Comparison of ENCODE assay signal across 28 cellular contexts in the genomic region with DNA sequence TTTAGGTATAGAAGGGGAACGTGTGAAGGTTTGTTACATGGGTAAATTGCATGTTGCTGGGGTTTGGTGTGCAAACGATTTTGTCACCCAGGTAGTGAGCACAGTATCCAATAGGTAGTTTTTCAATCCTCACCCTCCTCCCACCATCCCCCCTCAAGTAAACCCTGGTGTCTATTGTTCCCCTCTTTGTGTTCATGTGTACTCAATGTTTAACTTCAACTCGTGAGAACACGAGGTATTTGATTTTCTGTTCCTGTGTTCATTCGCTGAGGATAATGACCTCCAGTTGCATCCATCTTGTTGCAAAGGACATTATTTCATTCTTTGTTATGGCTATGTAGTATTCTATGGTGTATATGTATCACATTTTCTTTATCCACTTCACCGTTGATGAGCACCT.
DNase-seq lines count a peak whose midpoint lies in the region; ATAC-seq lines count a peak whose summit lies in the region.
"Had no signal": no experiment of that assay in that cellular context is flagged by ENCODE, and none has a peak within 500 bp of the region (broad histone marks: within the 10 kb centered on the region; RNA-seq: fewer than 3 reads in every experiment).

No MANE protein-coding gene starts in this region.

- DNase-seq in COLO668 (lab: John Stamatoyannopoulos, UW; ENCODE audit: unreplicated experiment) = peak; percentile 1
- peak; percentile 38 for DNase-seq in NCI-H774 (lab: John Stamatoyannopoulos, UW)
- DNase-seq in CD1c-positive myeloid dendritic cell (ENCODE audit: extremely low spot score) = no peak
- DNase-seq in NCI-H187 treated with DMSO at 0.1 percent for 48 hours (lab: John Stamatoyannopoulos, UW) = no peak
- DNase-seq in hippocampal formation (lab: John Stamatoyannopoulos, UW) = no peak
- DNase-seq in NCI-H1436 (lab: John Stamatoyannopoulos, UW) = no peak
- DNase-seq: activated CD4-positive, alpha-beta T cell treated with anti-CD3 and anti-CD28 coated beads for 48 hours; activated gamma-delta T cell treated with Interleukin-2 at 50 U/mL for 16 hours; activated T-cell treated with anti-CD3 and anti-CD28 coated beads, Interleukin-2, amount 50 U/mL, for 48 hours; CD8-positive, alpha-beta T cell; colonic mucosa; DMS153; effector CD8-positive, alpha-beta T cell; HCEC 1CT; left colon; MG63; naive thymus-derived CD8-positive, alpha-beta T cell; NCI-H1105; NCI-H2081 treated with DMSO at 0.1 percent for 48 hours; NCI-H2227 treated with DMSO at 0.1 percent for 48 hours; psoas muscle; RPMI8226; SJCRH30; stimulated activated CD4-positive, alpha-beta T cell treated with anti-CD3 and anti-CD28 coated beads, Interleukin-4, amount 100 ng/mL, for 1 hour; thyroid gland; WERI-Rb-1 had no signal

- ATAC-seq in GM19025 (IDR thresholded peaks at IDR 0.05; ENCODE audit: low read depth, unreplicated experiment) (peak; percentile 11), HG02798 (IDR thresholded peaks at IDR 0.05; ENCODE audit: poor library complexity, unreplicated experiment) (peak; percentile 8)
- ATAC-seq: CD8-positive, alpha-beta T cell; left colon; naive thymus-derived CD8-positive, alpha-beta T cell; psoas muscle had no signal

Comparison
In these comparisons a context has a peak if more than half of its experiments do, and no peak if none do; other contexts are left out.
1. DNase-seq: peak in COLO668 (single experiment) and NCI-H774 (single experiment); none in CD1c-positive myeloid dendritic cell (single experiment), NCI-H187 treated with DMSO at 0.1 percent for 48 hours (single experiment), hippocampal formation (0 of 2) and NCI-H1436 (single experiment).